ENCODE assay signal across 21 cellular contexts in genomic region chr16:48507346-48507745, GRCh38.
A peak's percentile ranks its signal among the peaks of the same experiment; 100 is the strongest.
DNase-seq lines count a peak whose midpoint lies in the region; FAIRE-seq and TF ChIP-seq lines count a peak whose summit lies in the region.
"Had no signal": no experiment of that assay in that cellular context is flagged by ENCODE, and none has a peak within 500 bp of the region (broad histone marks: within the 10 kb centered on the region; RNA-seq: fewer than 3 reads in every experiment).

No MANE protein-coding gene starts in this region.

- intact Hi-C loops in dorsolateral prefrontal cortex (cut with DNase I) = no loop called here

- peak; percentile 51 for FAIRE-seq in endometrium (lab: Jason Lieb, UNC)
- FAIRE-seq: A204.1, G401.6, GM12891, GM19239, H1, HepG2 had no signal

- TF ChIP-seq CTCF in fibroblast of mammary gland (conservative IDR thresholded peaks at IDR 0.05; ENCODE audit: control insufficient read depth, insufficient read depth, low read depth, low read length) (no peak), dorsolateral prefrontal cortex (IDR thresholded peaks at IDR 0.05 in 54 of 56, conservative IDR thresholded peaks at IDR 0.05 in 2 of 56; ENCODE audit: low read depth in 1 of 56, partially characterized antibody in 56 of 56) (no peak)

- H3K36me3 ChIP-seq in SJCRH30 = no peaks in the 10 kb centered on the region
- H3K36me3 ChIP-seq: BLaER1 had no signal

- no peaks in the 10 kb centered on the region for H3K4me1 ChIP-seq in SJCRH30
- H3K4me1 ChIP-seq: BLaER1 had no signal

- DNase-seq in EH (ENCODE audit: low read depth) = peak; percentile 69
- peak; percentile 32 for DNase-seq in fibroblast of mammary gland (ENCODE audit: low read depth)
- no peak for DNase-seq in epidermal melanocyte (ENCODE audit: insufficient read length, low spot score)
- no peak for DNase-seq in NCI-H1417 (lab: John Stamatoyannopoulos, UW)
- no peak for DNase-seq in dorsolateral prefrontal cortex
- DNase-seq in SJCRH30 = no peak
- DNase-seq: ACHN; CD4-positive, alpha-beta memory T cell; COR-L47; DMS 273 treated with DMSO at 0.1 percent for 48 hours; DMS53; DND-41; H9 had no signal

- H3K9me3 ChIP-seq in SJCRH30 (replicated peaks) = no peaks in the 10 kb centered on the region

- H3K27ac ChIP-seq in dorsolateral prefrontal cortex (no peak overlapping the region), SJCRH30 (no peak overlapping the region)
- H3K27ac ChIP-seq: BLaER1 had no signal

- no peaks in the 10 kb centered on the region for H3K27me3 ChIP-seq in dorsolateral prefrontal cortex
- no peaks in the 10 kb centered on the region for H3K27me3 ChIP-seq in SJCRH30
- H3K27me3 ChIP-seq: BLaER1 had no signal

- H3K4me3 ChIP-seq in fibroblast of mammary gland (ENCODE audit: control insufficient read depth, low read depth, low read length) (no peak overlapping the region), dorsolateral prefrontal cortex (no peak overlapping the region), SJCRH30 (no peak overlapping the region)
- H3K4me3 ChIP-seq: BLaER1 had no signal

Comparison
In these comparisons a context has a peak if more than half of its experiments do, and no peak if none do; other contexts are left out.
1. DNase-seq: peak in EH (single experiment) and fibroblast of mammary gland (single experiment); none in epidermal melanocyte (single experiment), NCI-H1417 (0 of 3), dorsolateral prefrontal cortex (0 of 10) and SJCRH30 (0 of 2).